20 cellular contexts compared by ENCODE assay signal in the genomic region with DNA sequence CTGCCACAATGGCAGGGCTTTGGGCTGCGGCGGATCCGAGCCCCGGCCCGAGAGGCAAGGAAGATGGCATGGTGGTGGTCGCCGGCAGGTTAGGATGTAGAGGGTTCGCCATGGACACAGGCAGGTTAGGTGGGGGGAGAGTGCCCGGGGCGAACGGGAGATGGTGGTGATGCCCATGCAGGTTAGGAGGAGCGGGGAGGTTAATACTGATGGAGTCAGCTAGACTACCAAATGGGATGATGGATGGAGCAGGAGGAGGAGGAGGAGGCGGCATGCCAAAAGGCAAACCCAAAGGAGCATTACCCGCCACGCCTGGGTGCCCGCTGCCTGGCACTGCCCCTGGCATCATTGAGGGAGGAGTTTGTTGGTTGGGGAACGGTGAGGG. TPM values are rescaled to one million over a fixed set of nuclear protein-coding genes. Genes with fewer than 3 reads are reported as not detected.
A peak's percentile ranks its signal among the peaks of the same experiment; 100 is the strongest.
DNase-seq lines count a peak whose midpoint lies in the region; ATAC-seq and TF ChIP-seq lines count a peak whose summit lies in the region.
"Had no signal": no experiment of that assay in that cellular context is flagged by ENCODE, and none has a peak within 500 bp of the region (broad histone marks: within the 10 kb centered on the region; RNA-seq: fewer than 3 reads in every experiment).

No MANE protein-coding gene starts in this region.

- H3K36me3 ChIP-seq in right atrium auricular region = peaks cover 100% of the 10 kb centered on the region
- H3K36me3 ChIP-seq in aorta (ENCODE audit: control insufficient read depth in 1 of 2, insufficient read depth in 2 of 2, low read length in 1 of 2) = peaks cover 0 to 19% of the 10 kb centered on the region in 2 donors

- POLR2A ChIA-PET in activated naive CD8-positive, alpha-beta T cell treated with anti-CD3 and anti-CD28 coated beads, Interleukin-2, amount 10 ng/mL, durations not matched to agents 7 days and 5 days (lab: Charles Lee) = interaction anchor here (1.0 to 9.1 kb wide), 5 partner anchors 10 to 45 kb away, joined by 3 to 145 read pairs (median 4); partner anchors contain the start of genes ESYT1 and SMARCC2

- no peak overlapping the region for H3K4me3 Mint-ChIP-seq in activated naive CD8-positive, alpha-beta T cell treated with anti-CD3 and anti-CD28 coated beads, Interleukin-2, amount 10 ng/mL, durations not matched to agents 7 days and 5 days
- H3K4me3 Mint-ChIP-seq: activated T-helper 1 cell treated with anti-CD3 and anti-CD28 coated beads, Interleukin-12 subunit alpha, Interleukin-12 subunit beta, Interleukin-2, Interleukin-4 antibody, amounts not matched to agents 30 ng/mL and 10 ng/mL and 1 ng/mL, durations not matched to agents 14 hours and 24 hours and 36 hours; memory B cell had no signal

- no peaks in the 10 kb centered on the region for H3K27me3 Mint-ChIP-seq in activated naive CD8-positive, alpha-beta T cell treated with anti-CD3 and anti-CD28 coated beads, Interleukin-2, amount 10 ng/mL, durations not matched to agents 7 days and 5 days
- H3K27me3 Mint-ChIP-seq: memory B cell had no signal

- H3K27ac ChIP-seq in right cardiac atrium (ENCODE audit: low read length) (no peak overlapping the region), right atrium auricular region (no peak overlapping the region), aorta (ENCODE audit: low read depth in 1 of 2, low read length in 2 of 2) (no peak overlapping the region)
- H3K27ac ChIP-seq: right lobe of liver had no signal

- H3K4me1 Mint-ChIP-seq in activated naive CD8-positive, alpha-beta T cell treated with anti-CD3 and anti-CD28 coated beads, Interleukin-2, amount 10 ng/mL, durations not matched to agents 7 days and 5 days = peaks cover 25% of the 10 kb centered on the region

- DNase-seq in right cardiac atrium (no peak), right atrium auricular region (ENCODE audit: low spot score) (no peak), left colon (no peak), aorta (peak; percentile 45 to 69), GM13977 (ENCODE audit: low spot score) (no peak), G401 (ENCODE audit: low spot score) (no peak)
- no peak for DNase-seq in activated naive CD8-positive, alpha-beta T cell treated with anti-CD3 and anti-CD28 coated beads, Interleukin-2, amount 10 ng/mL, durations not matched to agents 7 days and 5 days
- DNase-seq: activated CD4-positive, alpha-beta T cell treated with anti-CD3 and anti-CD28 coated beads, Interleukin-2, amount 50 U/mL, for 48 hours; anterior cingulate cortex; COR-L47; heart right ventricle; NCI-H2029 treated with DMSO at 0.1 percent for 48 hours; NCI-H510A; right lobe of liver; stimulated activated CD4-positive, alpha-beta T cell treated with anti-CD3 and anti-CD28 coated beads, Interleukin-1b, Interleukin-23, amount 100 ng/mL, for 48 hours; substantia nigra had no signal

- H3K4me1 ChIP-seq in right cardiac atrium (ENCODE audit: control insufficient read depth, insufficient read depth, low read length) (peaks cover 4% of the 10 kb centered on the region), right atrium auricular region (peaks cover 0 to 34% of the 10 kb centered on the region in 2 donors), aorta (ENCODE audit: control insufficient read depth in 1 of 2, insufficient read depth in 2 of 2, low read length in 2 of 2) (no peaks in the 10 kb centered on the region)

- H3K27me3 ChIP-seq in right cardiac atrium (ENCODE audit: control insufficient read depth, insufficient read depth) = no peaks in the 10 kb centered on the region
- no peaks in the 10 kb centered on the region for H3K27me3 ChIP-seq in right atrium auricular region
- no peaks in the 10 kb centered on the region for H3K27me3 ChIP-seq in aorta (ENCODE audit: control insufficient read depth in 1 of 2, insufficient read depth in 2 of 2, low read length in 1 of 2)
- H3K27me3 ChIP-seq: heart right ventricle, right lobe of liver had no signal

- TF ChIP-seq CTCF in right atrium auricular region (IDR thresholded peaks at IDR 0.05) = no peak
- TF ChIP-seq CTCF in GM13977 (IDR thresholded peaks at IDR 0.05; ENCODE audit: extremely low read depth, insufficient read depth, missing control alignments) = no peak

- in situ Hi-C loops in GM13977 (cut with MboI; ENCODE audit: low pct_unique_long_range_greater_than_20kb, low sequenced_read_pairs, unreplicated experiment) (no loop called here), G401 (cut with HindIII; ENCODE audit: low sequenced_read_pairs) (no loop called here)

- ATAC-seq in right cardiac atrium (peak; percentile 1 to 7), left colon (peak; percentile 1), aorta (ENCODE audit: low FRiP score) (no peak), HG02623 (IDR thresholded peaks at IDR 0.05; ENCODE audit: unreplicated experiment) (no peak)
- ATAC-seq in activated naive CD8-positive, alpha-beta T cell treated with anti-CD3 and anti-CD28 coated beads, Interleukin-2, amount 10 ng/mL, durations not matched to agents 7 days and 5 days (ENCODE audit: low read depth) = no peak

- H3K4me3 ChIP-seq in right cardiac atrium (ENCODE audit: low read length) (no peak overlapping the region), right atrium auricular region (no peak overlapping the region), aorta (ENCODE audit: low read length in 2 of 2) (no peak overlapping the region)
- H3K4me3 ChIP-seq: coronary artery, heart right ventricle, right lobe of liver had no signal

- H3K36me3 Mint-ChIP-seq in activated naive CD8-positive, alpha-beta T cell treated with anti-CD3 and anti-CD28 coated beads, Interleukin-2, amount 10 ng/mL, durations not matched to agents 7 days and 5 days = peaks cover 47% of the 10 kb centered on the region

- H3K27ac Mint-ChIP-seq in activated naive CD8-positive, alpha-beta T cell treated with anti-CD3 and anti-CD28 coated beads, Interleukin-2, amount 10 ng/mL, durations not matched to agents 7 days and 5 days = peak overlapping the region; percentile 8
- H3K27ac Mint-ChIP-seq: memory B cell had no signal

- 90% methylated on average over 17 of the region's 17 CpGs for WGBS in right cardiac atrium
- 71 to 74% methylated on average over 17 of the region's 17 CpGs for WGBS in aorta, 2 donors

- H3K9me3 ChIP-seq in right cardiac atrium (ENCODE audit: control insufficient read depth, low read length) = no peaks in the 10 kb centered on the region
- no peaks in the 10 kb centered on the region for H3K9me3 ChIP-seq in right atrium auricular region
- H3K9me3 ChIP-seq in aorta (ENCODE audit: control insufficient read depth, low read length) = no peaks in the 10 kb centered on the region
- H3K9me3 ChIP-seq: heart right ventricle, right lobe of liver had no signal

- intact Hi-C loops in right cardiac atrium (cut with DNase I) = loop anchor here in 1 of 4 donors (5.0 kb wide), 1 partner anchor 42 kb away; no protein-coding TSS in a partner anchor
- intact Hi-C loops in left colon (cut with DNase I, micrococcal nuclease) = loop anchor here in 1 of 2 donors (5.0 kb wide), 1 partner anchor 37 kb away; the partner anchor contains the start of gene ESYT1
- intact Hi-C loops in aorta (cut with DNase I) = no loop called here

- H3K9me3 Mint-ChIP-seq in activated naive CD8-positive, alpha-beta T cell treated with anti-CD3 and anti-CD28 coated beads, Interleukin-2, amount 10 ng/mL, durations not matched to agents 7 days and 5 days = no peaks in the 10 kb centered on the region
- H3K9me3 Mint-ChIP-seq: activated T-helper 1 cell treated with anti-CD3 and anti-CD28 coated beads, Interleukin-12 subunit alpha, Interleukin-12 subunit beta, Interleukin-2, Interleukin-4 antibody, amounts not matched to agents 30 ng/mL and 10 ng/mL and 1 ng/mL, durations not matched to agents 14 hours and 24 hours and 36 hours; memory B cell had no signal

RNA-seq across cellular contexts. Expression of gene MYL6, which starts 6.2 kb away (rescaled TPM):
- total RNA-seq in right cardiac atrium (1,000 to 10,000 TPM in 1 of 4 donors, 100 to 1,000 TPM in 3; 592 to 1,178 (median 826) TPM), right atrium auricular region (1,000 to 10,000 TPM in 1 of 2 donors, 100 to 1,000 TPM in 1; 567 to 1,179 TPM), left colon (1,000 to 10,000 TPM; 1,832 to 2,224 TPM), aorta (1,000 to 10,000 TPM; 1,811 to 3,292 TPM)
- polyA plus RNA-seq in right cardiac atrium (1,131 TPM), aorta (1,000 to 10,000 TPM; 5,914 to 7,311 TPM)
- 1,000 to 10,000 TPM; 1,083 to 1,169 TPM for total RNA-seq in activated naive CD8-positive, alpha-beta T cell treated with anti-CD3 and anti-CD28 coated beads, Interleukin-2, amount 10 ng/mL, durations not matched to agents 7 days and 5 days
- total RNA-seq in G401 (2014; rRNA removed; shearing (Covaris generic)) = 1,669 and 1,953 TPM in 2 replicates

RNA-seq across cellular contexts. Expression of gene MYL6B, which starts 11.9 kb away (rescaled TPM):
- total RNA-seq in right cardiac atrium = 10 to 100 TPM; 48.4 to 74.6 (median 60.2) TPM
- 65.7 TPM for polyA plus RNA-seq in right cardiac atrium
- total RNA-seq in right atrium auricular region = 10 to 100 TPM; 36.1 to 55.1 TPM
- 10 to 100 TPM; 46.6 to 47.8 TPM for total RNA-seq in activated naive CD8-positive, alpha-beta T cell treated with anti-CD3 and anti-CD28 coated beads, Interleukin-2, amount 10 ng/mL, durations not matched to agents 7 days and 5 days
- total RNA-seq in left colon = 10 to 100 TPM; 17.1 to 21.9 TPM
- total RNA-seq in aorta = 10 to 100 TPM; 30.2 to 34.2 TPM
- 100 to 1,000 TPM in 1 of 2 donors, 10 to 100 TPM in 1; 66.6 to 101 TPM for polyA plus RNA-seq in aorta
- total RNA-seq in G401 (2014; rRNA removed; shearing (Covaris generic)) = 115 and 166 TPM in 2 replicates

RNA-seq across cellular contexts. Expression of gene SMARCC2, which starts 24.9 kb away (rescaled TPM):
- 10 to 100 TPM; 63.2 to 94.6 (median 72.2) TPM for total RNA-seq in right cardiac atrium
- 28.6 TPM for polyA plus RNA-seq in right cardiac atrium
- 10 to 100 TPM; 45.0 to 70.2 TPM for total RNA-seq in right atrium auricular region
- 100 to 1,000 TPM; 162 to 174 TPM for total RNA-seq in activated naive CD8-positive, alpha-beta T cell treated with anti-CD3 and anti-CD28 coated beads, Interleukin-2, amount 10 ng/mL, durations not matched to agents 7 days and 5 days
- total RNA-seq in left colon = 10 to 100 TPM; 81.7 to 85.6 TPM
- 100 to 1,000 TPM; 118 to 140 TPM for total RNA-seq in aorta
- polyA plus RNA-seq in aorta = 10 to 100 TPM; 45.0 to 56.2 TPM
- total RNA-seq in G401 (2014; rRNA removed; shearing (Covaris generic)) = 10.5 and 18.4 TPM in 2 replicates

RNA-seq across cellular contexts. Expression of gene ESYT1, which starts 36.3 kb away (rescaled TPM):
- total RNA-seq in right cardiac atrium (10 to 100 TPM; 30.7 to 38.5 (median 33.6) TPM), right atrium auricular region (10 to 100 TPM; 25.4 to 74.0 TPM), left colon (10 to 100 TPM; 44.4 to 48.6 TPM), aorta (100 to 1,000 TPM; 103 to 106 TPM)
- polyA plus RNA-seq in right cardiac atrium (29.1 TPM), aorta (10 to 100 TPM; 27.0 to 54.6 TPM)
- total RNA-seq in activated naive CD8-positive, alpha-beta T cell treated with anti-CD3 and anti-CD28 coated beads, Interleukin-2, amount 10 ng/mL, durations not matched to agents 7 days and 5 days = 100 to 1,000 TPM; 251 TPM
- 108 and 114 TPM in 2 replicates for total RNA-seq in G401 (2014; rRNA removed; shearing (Covaris generic))

RNA-seq across cellular contexts. Expression of gene ZC3H10, which starts 46.3 kb away (rescaled TPM):
- total RNA-seq in right cardiac atrium (1 to 10 TPM; 6.1 to 8.6 (median 6.7) TPM), right atrium auricular region (1 to 10 TPM; 2.1 to 2.9 TPM), left colon (1 to 10 TPM; 3.5 to 4.1 TPM), aorta (1 to 10 TPM; 8.9 to 9.6 TPM)
- polyA plus RNA-seq in right cardiac atrium (2.7 TPM), aorta (1 to 10 TPM; 1.8 to 3.1 TPM)
- 10 to 100 TPM; 10.6 to 12.0 TPM for total RNA-seq in activated naive CD8-positive, alpha-beta T cell treated with anti-CD3 and anti-CD28 coated beads, Interleukin-2, amount 10 ng/mL, durations not matched to agents 7 days and 5 days
- 2.9 and 3.3 TPM in 2 replicates for total RNA-seq in G401 (2014; rRNA removed; shearing (Covaris generic))

Comparison
In these comparisons a context has a peak if more than half of its experiments do, and no peak if none do; other contexts are left out.
1. ATAC-seq: peak in right cardiac atrium (2 of 2) and left colon (single experiment); none in activated naive CD8-positive, alpha-beta T cell treated with anti-CD3 and anti-CD28 coated beads, Interleukin-2, amount 10 ng/mL, durations not matched to agents 7 days and 5 days (single experiment), aorta (single experiment) and HG02623 (single experiment).
2. DNase-seq: peak in aorta (2 of 2); none in right cardiac atrium (0 of 3), right atrium auricular region (single experiment), activated naive CD8-positive, alpha-beta T cell treated with anti-CD3 and anti-CD28 coated beads, Interleukin-2, amount 10 ng/mL, durations not matched to agents 7 days and 5 days (single experiment), left colon (0 of 2), GM13977 (single experiment) and G401 (single experiment).